Comparison of ENCODE assay signal across 11 cellular contexts in genomic region chr6:159984268-159984786, GRCh38. TPM values are rescaled to one million over a fixed set of nuclear protein-coding genes. Genes with fewer than 3 reads are reported as not detected.
DNase-seq lines count a peak whose midpoint lies in the region; ATAC-seq and TF ChIP-seq lines count a peak whose summit lies in the region.
"Had no signal": no experiment of that assay in that cellular context is flagged by ENCODE, and none has a peak within 500 bp of the region (broad histone marks: within the 10 kb centered on the region; RNA-seq: fewer than 3 reads in every experiment).

No MANE protein-coding gene starts in this region.

- peaks cover 7% of the 10 kb centered on the region for H3K27me3 Mint-ChIP-seq in dendritic cell treated with granulocyte-macrophage colony-stimulating factor and Interleukin-4, amounts not matched to agents 40 ng/mL and 50 ng/mL, for 4 days

- H3K27ac ChIP-seq in HEK293 (ENCODE audit: extremely low read depth, low read depth, low read length) (no peak overlapping the region), psoas muscle (peak overlapping the region; percentile 54)

- no peaks in the 10 kb centered on the region for H3K9me3 Mint-ChIP-seq in dendritic cell treated with granulocyte-macrophage colony-stimulating factor and Interleukin-4, amounts not matched to agents 40 ng/mL and 50 ng/mL, for 4 days

- peak in 2 of 4 donors; percentile 26 to 28 for ATAC-seq in psoas muscle
- ATAC-seq in GM21515 (IDR thresholded peaks at IDR 0.05; ENCODE audit: unreplicated experiment) = no peak

- H3K36me3 ChIP-seq in HEK293 (ENCODE audit: control insufficient read depth in 2 of 2, insufficient read depth in 1 of 2, low read length in 2 of 2) (no peaks in the 10 kb centered on the region), psoas muscle (ENCODE audit: insufficient read depth in 1 of 2, low read depth in 1 of 2) (no peaks in the 10 kb centered on the region)
- H3K36me3 ChIP-seq: ovary, thyroid gland had no signal

- H3K4me1 Mint-ChIP-seq in dendritic cell treated with granulocyte-macrophage colony-stimulating factor and Interleukin-4, amounts not matched to agents 40 ng/mL and 50 ng/mL, for 4 days (ENCODE audit: low read depth) = peaks cover 78% of the 10 kb centered on the region

- DNase-seq in RKO (ENCODE audit: low spot score) (peak; percentile 82), psoas muscle (peak in 1 of 2 donors; percentile 18), NCI-H187 (lab: John Stamatoyannopoulos, UW) (no peak), GF-D8 (lab: John Stamatoyannopoulos, UW) (no peak)
- DNase-seq: left colon, NCI-H524, ovary, thyroid gland had no signal

- TF ChIP-seq CTCF in HEK293 (tag by site-specific recombination; IDR thresholded peaks at IDR 0.05) (no peak), psoas muscle (IDR thresholded peaks at IDR 0.05) (no peak)

- H3K4me1 ChIP-seq in HEK293 (ENCODE audit: control insufficient read depth, insufficient read depth, low read length) = peaks cover 3% of the 10 kb centered on the region; the same call in 1 of the 2 replicates
- H3K4me1 ChIP-seq in psoas muscle = peaks cover 90% of the 10 kb centered on the region

- H3K4me3 ChIP-seq in HEK293 (ENCODE audit: low read depth, low read length) (no peak overlapping the region), psoas muscle (no peak overlapping the region)
- H3K4me3 ChIP-seq: ovary, thyroid gland had no signal

- peak overlapping the region; percentile 54 for H3K27ac Mint-ChIP-seq in dendritic cell treated with granulocyte-macrophage colony-stimulating factor and Interleukin-4, amounts not matched to agents 40 ng/mL and 50 ng/mL, for 4 days

- H3K36me3 Mint-ChIP-seq in dendritic cell treated with granulocyte-macrophage colony-stimulating factor and Interleukin-4, amounts not matched to agents 40 ng/mL and 50 ng/mL, for 4 days (ENCODE audit: low read depth) = peaks cover 4% of the 10 kb centered on the region

- 82 to 86% (median 86%) methylated on average over 11 of the region's 11 CpGs for WGBS in psoas muscle, 3 donors

- intact Hi-C loops in dendritic cell treated with granulocyte-macrophage colony-stimulating factor and Interleukin-4, amounts not matched to agents 40 ng/mL and 50 ng/mL, for 4 days (cut with micrococcal nuclease) = no loop called here
- intact Hi-C loops in psoas muscle (cut with DNase I) = loop anchor here in 1 of 2 donors (5.0 kb wide), 1 partner anchor 43 kb away; no protein-coding TSS in a partner anchor

- no peak overlapping the region for H3K4me3 Mint-ChIP-seq in dendritic cell treated with granulocyte-macrophage colony-stimulating factor and Interleukin-4, amounts not matched to agents 40 ng/mL and 50 ng/mL, for 4 days

- H3K9me3 ChIP-seq in HEK293 (ENCODE audit: control insufficient read depth, insufficient read depth, low read depth, low read length) = no peaks in the 10 kb centered on the region
- no peaks in the 10 kb centered on the region for H3K9me3 ChIP-seq in psoas muscle
- H3K9me3 ChIP-seq: ovary, thyroid gland had no signal

- no peaks in the 10 kb centered on the region for H3K27me3 ChIP-seq in psoas muscle (ENCODE audit: insufficient read depth in 3 of 3, low read length in 2 of 3)
- H3K27me3 ChIP-seq: ovary, thyroid gland had no signal

- CTCF ChIA-PET in HEK293 (lab: Yijun Ruan, JAX) = no interaction called here

- POLR2A ChIA-PET in HEK293 (lab: Yijun Ruan, JAX) = no interaction called here

TF ChIP-seq in HEK293, 187 proteins besides CTCF, POLR2A, EP300 and RAD21:
- TF ChIP-seq ZNF473 (tag by site-specific recombination; IDR thresholded peaks at IDR 0.05) (no peak), ZNF121 (tag by site-specific recombination; IDR thresholded peaks at IDR 0.05) (no peak), ZNF664 (tag by site-specific recombination; IDR thresholded peaks at IDR 0.05) (peak; percentile 44; the same call in 1 of the 2 replicates), SETDB1 (IDR thresholded peaks at IDR 0.05; ENCODE audit: insufficient read length, low read length) (peak; percentile 57)
- TF ChIP-seq, protein P1, sequence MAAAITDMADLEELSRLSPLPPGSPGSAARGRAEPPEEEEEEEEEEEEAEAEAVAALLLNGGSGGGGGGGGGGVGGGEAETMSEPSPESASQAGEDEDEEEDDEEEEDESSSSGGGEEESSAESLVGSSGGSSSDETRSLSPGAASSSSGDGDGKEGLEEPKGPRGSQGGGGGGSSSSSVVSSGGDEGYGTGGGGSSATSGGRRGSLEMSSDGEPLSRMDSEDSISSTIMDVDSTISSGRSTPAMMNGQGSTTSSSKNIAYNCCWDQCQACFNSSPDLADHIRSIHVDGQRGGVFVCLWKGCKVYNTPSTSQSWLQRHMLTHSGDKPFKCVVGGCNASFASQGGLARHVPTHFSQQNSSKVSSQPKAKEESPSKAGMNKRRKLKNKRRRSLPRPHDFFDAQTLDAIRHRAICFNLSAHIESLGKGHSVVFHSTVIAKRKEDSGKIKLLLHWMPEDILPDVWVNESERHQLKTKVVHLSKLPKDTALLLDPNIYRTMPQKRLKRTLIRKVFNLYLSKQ (tag by site-specific recombination; IDR thresholded peaks at IDR 0.05; ENCODE audit: borderline replicate concordance) = no peak

RNA-seq across cellular contexts. Expression of gene IGF2R, which starts 15.4 kb away (rescaled TPM):
- 100 to 1,000 TPM; 113 to 167 (median 157) TPM for total RNA-seq in psoas muscle
- 10 to 100 TPM; 40.1 to 91.0 (median 48.4) TPM for polyA plus RNA-seq in psoas muscle
